ENCODE assay signal across 27 cellular contexts in the genomic region with DNA sequence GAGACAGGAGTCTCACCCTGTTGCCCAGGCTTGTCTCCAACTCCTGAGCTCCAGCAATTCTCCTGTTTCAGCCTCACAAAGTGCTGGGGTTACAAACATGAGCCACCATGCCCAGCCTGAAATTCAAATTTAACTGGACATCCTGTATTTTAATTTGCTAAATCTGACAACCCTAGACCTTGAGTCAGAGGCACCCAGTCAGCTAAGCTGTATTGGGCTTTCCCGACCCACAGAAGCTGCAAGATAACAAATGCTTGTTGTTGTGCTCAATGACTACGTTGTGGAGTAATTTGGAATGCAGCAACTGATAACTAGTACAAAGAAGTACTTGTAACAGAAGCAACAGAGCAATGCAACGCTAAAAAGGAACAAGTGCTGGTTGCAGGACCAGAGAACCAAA.
DNase-seq lines count a peak whose midpoint lies in the region; ATAC-seq and TF ChIP-seq lines count a peak whose summit lies in the region.
"Had no signal": no experiment of that assay in that cellular context is flagged by ENCODE, and none has a peak within 500 bp of the region (broad histone marks: within the 10 kb centered on the region; RNA-seq: fewer than 3 reads in every experiment).

No MANE protein-coding gene starts in this region.

- H2AFZ ChIP-seq in MM.1S (ENCODE audit: low read length), result no peak overlapping the region

- ATAC-seq in GM21619 (IDR thresholded peaks at IDR 0.05; ENCODE audit: unreplicated experiment), result no peak
- ATAC-seq: gastroesophageal sphincter had no signal

- no peak for TF ChIP-seq CTCF in MM.1S (IDR thresholded peaks at IDR 0.05; ENCODE audit: low read length)

- no peaks in the 10 kb centered on the region for H3K4me1 ChIP-seq in MM.1S (ENCODE audit: low read length)
- H3K4me1 ChIP-seq: gastroesophageal sphincter, uterus had no signal

- no peak overlapping the region for H3K27ac ChIP-seq in MM.1S (ENCODE audit: low read length)
- H3K27ac ChIP-seq: gastroesophageal sphincter, neutrophil, SK-N-MC, suprapubic skin, uterus had no signal

- H3K27me3 ChIP-seq in MM.1S (replicated peaks; ENCODE audit: insufficient read depth, low read length), result no peaks in the 10 kb centered on the region
- H3K27me3 ChIP-seq: gastroesophageal sphincter, neutrophil, suprapubic skin, uterus had no signal

- H3K36me3 ChIP-seq in MM.1S (replicated peaks; ENCODE audit: insufficient read depth, low read length), result no peaks in the 10 kb centered on the region
- H3K36me3 ChIP-seq: gastroesophageal sphincter, neutrophil, suprapubic skin, uterus had no signal

- no peak overlapping the region for H3K4me3 ChIP-seq in MM.1S (ENCODE audit: low read length)
- H3K4me3 ChIP-seq: gastroesophageal sphincter, lung, SK-N-MC, skin epidermis, suprapubic skin, uterus had no signal

- H3K9me2 ChIP-seq in MM.1S (replicated peaks; ENCODE audit: insufficient read depth, low read length), result no peaks in the 10 kb centered on the region

- no peaks in the 10 kb centered on the region for H4K20me1 ChIP-seq in MM.1S (ENCODE audit: insufficient read depth, low read length)

- peak; percentile 79 for DNase-seq in COLO829 (ENCODE audit: low spot score)
- DNase-seq in astrocyte of the hippocampus (ENCODE audit: low read depth, low spot score), result peak; percentile 61
- peak; percentile 93 for DNase-seq in foreskin melanocyte
- DNase-seq in midbrain (lab: John Stamatoyannopoulos, UW), result peak; percentile 44
- DNase-seq in GDM1 (lab: John Stamatoyannopoulos, UW), result no peak
- DNase-seq in KBM-7, result no peak
- DNase-seq in MM.1S, result no peak
- DNase-seq: activated CD4-positive, alpha-beta T cell treated with anti-CD3 and anti-CD28 coated beads for 4 hours; activated CD8-positive, alpha-beta memory T cell treated with anti-CD3 and anti-CD28 coated beads for 24 hours; activated naive CD4-positive, alpha-beta T cell treated with anti-CD3 and anti-CD28 coated beads, Interleukin-2, amount 10 ng/mL, durations not matched to agents 7 days and 5 days; activated T-cell treated with anti-CD3 and anti-CD28 coated beads, Interleukin-2, amount 50 U/mL, for 24 hours; amniotic stem cell; CD8-positive, alpha-beta memory T cell; DMS53; effector CD4-positive, alpha-beta T cell; KG1; NCI-H1694; NCI-H69; stimulated activated CD4-positive, alpha-beta T cell treated with anti-CD3 and anti-CD28 coated beads, Interleukin-1b, Interleukin-23, amount 100 ng/mL, for 48 hours; uterus had no signal

- H3K4me2 ChIP-seq in MM.1S (ENCODE audit: low read depth, low read length), result no peak overlapping the region

- H3K9ac ChIP-seq in MM.1S (ENCODE audit: low read length), result no peak overlapping the region

- no peaks in the 10 kb centered on the region for H3K9me3 ChIP-seq in MM.1S (replicated peaks; ENCODE audit: insufficient read depth, low read length)
- H3K9me3 ChIP-seq: gastroesophageal sphincter, neutrophil, suprapubic skin, uterus had no signal

- H3F3A ChIP-seq in MM.1S (ENCODE audit: insufficient read depth, low read length), result no peaks in the 10 kb centered on the region

- no peaks in the 10 kb centered on the region for H3K79me2 ChIP-seq in MM.1S (ENCODE audit: low read length)

- in situ Hi-C loops in KBM-7 (cut with MboI; ENCODE audit: low pct_unique_long_range_greater_than_20kb, low sequenced_read_pairs), result no loop called here

Comparison
In these comparisons a context has a peak if more than half of its experiments do, and no peak if none do; other contexts are left out.
1. DNase-seq: peak in COLO829 (single experiment), astrocyte of the hippocampus (single experiment), foreskin melanocyte (single experiment) and midbrain (single experiment); none in GDM1 (single experiment), KBM-7 (single experiment) and MM.1S (single experiment).